ENCODE assay signal across 7 cellular contexts in the genomic region with DNA sequence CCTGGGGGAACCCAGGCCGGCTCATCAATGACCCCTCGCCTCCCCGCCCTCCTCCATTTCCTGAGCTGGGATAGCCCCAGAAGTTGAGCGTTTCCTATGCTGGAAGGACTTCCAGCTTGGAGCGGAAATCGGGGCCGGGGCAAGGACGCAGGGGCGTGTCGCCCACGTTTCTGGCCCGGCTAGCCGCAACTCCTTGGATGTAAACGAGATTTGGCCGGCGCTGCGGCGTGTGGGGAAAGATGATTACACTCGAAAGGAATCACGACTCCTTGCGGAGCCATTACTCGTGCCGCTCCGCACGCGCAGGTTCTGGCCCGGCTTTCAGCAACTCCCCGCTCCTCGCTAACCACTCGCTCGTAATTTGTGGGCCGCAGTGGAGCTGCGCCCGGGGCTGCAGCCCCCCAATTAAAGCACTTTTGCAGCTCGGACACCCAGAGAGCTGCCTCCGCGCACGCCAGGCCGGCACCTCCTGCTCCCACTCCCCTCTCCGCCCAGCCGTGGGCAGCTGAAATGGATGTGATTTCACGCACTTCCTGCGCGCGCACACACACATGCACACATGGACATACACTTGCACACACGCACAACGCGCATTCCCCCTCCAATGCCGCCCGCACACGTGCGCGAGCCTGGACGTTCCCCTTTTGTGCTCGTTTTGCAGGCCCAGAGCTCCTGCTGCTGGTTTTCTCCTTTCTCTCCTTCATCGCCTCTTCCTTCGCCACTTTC. TPM values are rescaled to one million over a fixed set of nuclear protein-coding genes. Genes with fewer than 3 reads are reported as not detected.
DNase-seq lines count a peak whose midpoint lies in the region; ATAC-seq and TF ChIP-seq lines count a peak whose summit lies in the region.

No MANE protein-coding gene starts in this region.

- intact Hi-C loops in left cardiac atrium (cut with DNase I) (no loop called here), psoas muscle (cut with DNase I) (loop anchor here in 1 of 2 donors (5.0 kb wide), 1 partner anchor 41 kb away; no protein-coding TSS in a partner anchor)

- peak overlapping the region; percentile 49 for H3K4me3 ChIP-seq in psoas muscle

- no peaks in the 10 kb centered on the region for H3K9me3 ChIP-seq in psoas muscle

- in situ Hi-C loops in G401 (cut with HindIII; ENCODE audit: low sequenced_read_pairs), result no loop called here

- no peak for TF ChIP-seq CTCF in psoas muscle (IDR thresholded peaks at IDR 0.05)

- H3K36me3 ChIP-seq in psoas muscle (ENCODE audit: insufficient read depth in 1 of 2, low read depth in 1 of 2), result no peaks in the 10 kb centered on the region

- peaks cover 22% of the 10 kb centered on the region for H3K4me1 ChIP-seq in psoas muscle

- DNase-seq in G401 (ENCODE audit: low spot score) (peak; percentile 75), left cardiac atrium (peak; percentile 58), psoas muscle (peak in 1 of 2 donors; percentile 40), Kasumi-1 (lab: John Stamatoyannopoulos, UW) (no peak)

- ATAC-seq in SK-N-SH treated with all-trans-retinoic acid at 6 μM for 48 hours (peak; percentile 10; the same call in 2 of the 3 replicates), left cardiac atrium (peak; percentile 45 to 50), psoas muscle (peak in 2 of 4 donors; percentile 17 to 51), GM21529 (IDR thresholded peaks at IDR 0.05; ENCODE audit: unreplicated experiment) (no peak), HG02588 (IDR thresholded peaks at IDR 0.05; ENCODE audit: unreplicated experiment) (no peak)

- H3K27ac ChIP-seq in psoas muscle, result no peak overlapping the region

- peaks cover 5 to 97% (median 57%) of the 10 kb centered on the region in 3 donors for H3K27me3 ChIP-seq in psoas muscle (ENCODE audit: insufficient read depth in 3 of 3, low read length in 2 of 3)

- 2% methylated on average over 51 to 57 of the region's 57 CpGs for WGBS in psoas muscle, 3 donors

TF ChIP-seq in SK-N-SH treated with all-trans-retinoic acid at 6 μM for 48 hours, 23 proteins besides CTCF, POLR2A, EP300 and RAD21:
- TF ChIP-seq CSDC2 (CRISPR knock-in tag; IDR thresholded peaks at IDR 0.05), result no peak
- TF ChIP-seq, protein P1, sequence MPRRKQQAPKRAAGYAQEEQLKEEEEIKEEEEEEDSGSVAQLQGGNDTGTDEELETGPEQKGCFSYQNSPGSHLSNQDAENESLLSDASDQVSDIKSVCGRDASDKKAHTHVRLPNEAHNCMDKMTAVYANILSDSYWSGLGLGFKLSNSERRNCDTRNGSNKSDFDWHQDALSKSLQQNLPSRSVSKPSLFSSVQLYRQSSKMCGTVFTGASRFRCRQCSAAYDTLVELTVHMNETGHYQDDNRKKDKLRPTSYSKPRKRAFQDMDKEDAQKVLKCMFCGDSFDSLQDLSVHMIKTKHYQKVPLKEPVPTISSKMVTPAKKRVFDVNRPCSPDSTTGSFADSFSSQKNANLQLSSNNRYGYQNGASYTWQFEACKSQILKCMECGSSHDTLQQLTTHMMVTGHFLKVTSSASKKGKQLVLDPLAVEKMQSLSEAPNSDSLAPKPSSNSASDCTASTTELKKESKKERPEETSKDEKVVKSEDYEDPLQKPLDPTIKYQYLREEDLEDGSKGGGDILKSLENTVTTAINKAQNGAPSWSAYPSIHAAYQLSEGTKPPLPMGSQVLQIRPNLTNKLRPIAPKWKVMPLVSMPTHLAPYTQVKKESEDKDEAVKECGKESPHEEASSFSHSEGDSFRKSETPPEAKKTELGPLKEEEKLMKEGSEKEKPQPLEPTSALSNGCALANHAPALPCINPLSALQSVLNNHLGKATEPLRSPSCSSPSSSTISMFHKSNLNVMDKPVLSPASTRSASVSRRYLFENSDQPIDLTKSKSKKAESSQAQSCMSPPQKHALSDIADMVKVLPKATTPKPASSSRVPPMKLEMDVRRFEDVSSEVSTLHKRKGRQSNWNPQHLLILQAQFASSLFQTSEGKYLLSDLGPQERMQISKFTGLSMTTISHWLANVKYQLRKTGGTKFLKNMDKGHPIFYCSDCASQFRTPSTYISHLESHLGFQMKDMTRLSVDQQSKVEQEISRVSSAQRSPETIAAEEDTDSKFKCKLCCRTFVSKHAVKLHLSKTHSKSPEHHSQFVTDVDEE (CRISPR knock-in tag; IDR thresholded peaks at IDR 0.05), result no peak
- TF ChIP-seq GLIS3 (CRISPR knock-in tag; IDR thresholded peaks at IDR 0.05), result no peak
- TF ChIP-seq PPARA (CRISPR knock-in tag; IDR thresholded peaks at IDR 0.05; ENCODE audit: borderline replicate concordance), result no peak
- no peak for TF ChIP-seq ISL1 (CRISPR knock-in tag; IDR thresholded peaks at IDR 0.05)
- no peak for TF ChIP-seq RARB (CRISPR knock-in tag; IDR thresholded peaks at IDR 0.05)

RNA-seq across cellular contexts. Expression of a gene that starts 15.7 kb away (rescaled TPM):
- 7.1 and 10.1 TPM in 2 replicates for total RNA-seq in G401 (2014; rRNA removed; shearing (Covaris generic))
- total RNA-seq in left cardiac atrium (not detected), psoas muscle (not detected)
- not detected for polyA plus RNA-seq in psoas muscle

RNA-seq across cellular contexts. Expression of a gene that starts 25.7 kb away (rescaled TPM):
- total RNA-seq in G401 (2014; rRNA removed; shearing (Covaris generic)), result 10.0 and 16.8 TPM in 2 replicates
- total RNA-seq in left cardiac atrium, result not detected
- not detected for total RNA-seq in psoas muscle
- polyA plus RNA-seq in psoas muscle, result under 1 TPM in 2 of 3 donors, not detected in 1; 0.01 to 0.06 TPM

Comparison
In these comparisons a context has a peak if more than half of its experiments do, and no peak if none do; other contexts are left out.
1. DNase-seq: peak in G401 (single experiment) and left cardiac atrium (single experiment); none in Kasumi-1 (0 of 2).
2. ATAC-seq: peak in SK-N-SH treated with all-trans-retinoic acid at 6 μM for 48 hours (single experiment) and left cardiac atrium (2 of 2); none in GM21529 (single experiment) and HG02588 (single experiment).